ENCODE assay signal across 21 cellular contexts in the genomic region with DNA sequence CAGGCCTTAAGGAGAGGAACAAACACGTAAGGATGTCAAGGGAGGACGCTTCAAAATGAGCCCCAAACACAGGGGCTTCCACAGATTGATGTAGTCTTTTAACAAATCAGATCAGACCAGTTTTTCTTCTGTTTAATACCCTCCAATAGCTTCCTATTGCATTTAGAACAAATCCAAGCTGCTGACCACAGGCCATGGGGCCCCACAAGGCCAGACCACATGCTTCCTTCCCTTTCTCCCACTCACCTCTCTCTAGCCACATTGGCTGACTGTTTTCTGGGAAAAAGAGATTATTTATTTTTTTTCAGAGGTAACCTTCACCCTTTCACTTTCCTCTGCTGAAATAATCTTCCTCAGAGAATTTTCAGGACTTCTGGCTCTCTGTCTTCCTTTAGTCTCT.
"Had no signal": no experiment of that assay in that cellular context is flagged by ENCODE, and none has a peak within 500 bp of the region (broad histone marks: within the 10 kb centered on the region; RNA-seq: fewer than 3 reads in every experiment).

No MANE protein-coding gene starts in this region.

- DNase-seq: activated CD4-positive, alpha-beta T cell treated with anti-CD3 and anti-CD28 coated beads, Interleukin-2, amount 10 ng/mL, durations not matched to agents 24 days and 14 days; activated CD8-positive, alpha-beta memory T cell treated with anti-CD3 and anti-CD28 coated beads, Interleukin-2, amount 50 U/mL, for 4 hours; activated effector memory CD4-positive, alpha-beta T cell treated with Interleukin-2 at 50 U/mL for 16 hours; activated naive CD4-positive, alpha-beta T cell treated with anti-CD3 and anti-CD28 coated beads, Interleukin-2, amount 10 ng/mL, durations not matched to agents 7 days and 5 days; activated T-cell treated with anti-CD3 and anti-CD28 coated beads, Interleukin-2, amount 50 U/mL, for 4 hours; adrenal gland; dermis blood vessel endothelial cell; effector memory CD4-positive, alpha-beta T cell; esophagus squamous epithelium; heart right ventricle; mesenchymal stem cell; naive thymus-derived CD4-positive, alpha-beta T cell; pancreas; stimulated activated CD4-positive, alpha-beta T cell treated with anti-CD3 and anti-CD28 coated beads, Interleukin-4, amount 100 ng/mL, for 4 hours; T-helper 2 cell; testis had no signal

- FAIRE-seq: pancreas, TTC549 had no signal

- H3K9me3 Mint-ChIP-seq: activated CD4-positive, alpha-beta T cell treated with anti-CD3 and anti-CD28 coated beads, Interleukin-2, amount 10 ng/mL, durations not matched to agents 24 days and 14 days; activated naive CD4-positive, alpha-beta T cell treated with anti-CD3 and anti-CD28 coated beads, Interleukin-2, amount 10 ng/mL, durations not matched to agents 7 days and 5 days; activated T-cell treated with anti-CD3 and anti-CD28 coated beads, Interleukin-2, amount 50 U/mL, for 4 hours; stimulated activated memory B cell treated with anti-CD40 and anti-IgM and Interleukin-4, amounts not matched to agents 10 μg/mL and 1 μg/mL and 100 μg/mL, for 72 hours; type B pancreatic cell had no signal

- H3K9me3 ChIP-seq: adrenal gland, esophagus squamous epithelium, heart right ventricle, neutrophil, pancreas, testis had no signal

- H3K27me3 ChIP-seq: adrenal gland, esophagus squamous epithelium, pancreas, testis had no signal

- H3K27me3 Mint-ChIP-seq: stimulated activated memory B cell treated with anti-CD40 and anti-IgM and Interleukin-4, amounts not matched to agents 10 μg/mL and 1 μg/mL and 100 μg/mL, for 72 hours had no signal

- H3K27ac ChIP-seq: adrenal gland, esophagus squamous epithelium, heart right ventricle, neutrophil, pancreas, testis had no signal

- H3K36me3 Mint-ChIP-seq: activated naive CD4-positive, alpha-beta T cell treated with anti-CD3 and anti-CD28 coated beads, Interleukin-2, amount 10 ng/mL, durations not matched to agents 7 days and 5 days; naive thymus-derived CD4-positive, alpha-beta T cell; stimulated activated memory B cell treated with anti-CD40 and anti-IgM and Interleukin-4, amounts not matched to agents 10 μg/mL and 1 μg/mL and 100 μg/mL, for 72 hours; type B pancreatic cell had no signal

- H3K4me1 Mint-ChIP-seq: stimulated activated memory B cell treated with anti-CD40 and anti-IgM and Interleukin-4, amounts not matched to agents 10 μg/mL and 1 μg/mL and 100 μg/mL, for 72 hours had no signal

- H3K4me3 Mint-ChIP-seq: activated CD4-positive, alpha-beta T cell treated with anti-CD3 and anti-CD28 coated beads, Interleukin-2, amount 10 ng/mL, durations not matched to agents 24 days and 14 days; activated naive CD4-positive, alpha-beta T cell treated with anti-CD3 and anti-CD28 coated beads, Interleukin-2, amount 10 ng/mL, durations not matched to agents 7 days and 5 days; activated T-cell treated with anti-CD3 and anti-CD28 coated beads, Interleukin-2, amount 50 U/mL, for 4 hours; stimulated activated memory B cell treated with anti-CD40 and anti-IgM and Interleukin-4, amounts not matched to agents 10 μg/mL and 1 μg/mL and 100 μg/mL, for 72 hours; type B pancreatic cell had no signal

- H3K36me3 ChIP-seq: adrenal gland, esophagus squamous epithelium, heart right ventricle, neutrophil, pancreas had no signal

- H3K4me3 ChIP-seq: adrenal gland, esophagus squamous epithelium, heart right ventricle, pancreas, testis had no signal

- ATAC-seq: activated T-cell treated with anti-CD3 and anti-CD28 coated beads, Interleukin-2, amount 50 U/mL, for 4 hours; heart right ventricle; naive thymus-derived CD4-positive, alpha-beta T cell; sciatic nerve; stimulated activated memory B cell treated with anti-CD40 and anti-IgM and Interleukin-4, amounts not matched to agents 10 μg/mL and 1 μg/mL and 100 μg/mL, for 72 hours had no signal

- H3K27ac Mint-ChIP-seq: activated CD4-positive, alpha-beta T cell treated with anti-CD3 and anti-CD28 coated beads, Interleukin-2, amount 10 ng/mL, durations not matched to agents 24 days and 14 days; activated naive CD4-positive, alpha-beta T cell treated with anti-CD3 and anti-CD28 coated beads, Interleukin-2, amount 10 ng/mL, durations not matched to agents 7 days and 5 days; naive thymus-derived CD4-positive, alpha-beta T cell; stimulated activated memory B cell treated with anti-CD40 and anti-IgM and Interleukin-4, amounts not matched to agents 10 μg/mL and 1 μg/mL and 100 μg/mL, for 72 hours; type B pancreatic cell had no signal

- H3K4me1 ChIP-seq: adrenal gland, esophagus squamous epithelium, pancreas, testis had no signal
